ENCODE assay signal across 1 cellular context in genomic region chr3:44861412-44862220, GRCh38.
TF ChIP-seq lines count a peak whose summit lies in the region.

TMEM42 (plus strand) TSS chr3:44861912; CDS start chr3:44861925, 13 bp downstream.

TF ChIP-seq in HepG2, 621 proteins besides CTCF, POLR2A, EP300 and RAD21 (continued from another document and continues in another):
- TF ChIP-seq ZHX2 (IDR thresholded peaks at IDR 0.05; ENCODE audit: low read depth) = 0 out of 2 replicates have a peak, but pooled peaks have one; percentile 20
- no peak for TF ChIP-seq ZHX2 (CRISPR knock-in tag; IDR thresholded peaks at IDR 0.05; ENCODE audit: borderline replicate concordance)
- no peak; the same call in 1 of the 2 replicates for TF ChIP-seq MEIS2 (CRISPR knock-in tag; IDR thresholded peaks at IDR 0.05)
- TF ChIP-seq CCDC6 (CRISPR knock-in tag; IDR thresholded peaks at IDR 0.05) = peak; percentile 71; the same call in 1 of the 2 replicates
- TF ChIP-seq ZNF598 (CRISPR knock-in tag; IDR thresholded peaks at IDR 0.05; ENCODE audit: borderline replicate concordance) = no peak
- TF ChIP-seq MXI1 (IDR thresholded peaks at IDR 0.05; ENCODE audit: borderline replicate concordance, low read depth, low read length) = no peak; the same call in 2 of the 3 replicates
- no peak for TF ChIP-seq CHCHD3 (CRISPR knock-in tag; IDR thresholded peaks at IDR 0.05)
- peak; percentile 60; the same call in 1 of the 2 replicates for TF ChIP-seq IKZF5 (CRISPR knock-in tag; IDR thresholded peaks at IDR 0.05)
- TF ChIP-seq SAP130 (CRISPR knock-in tag; IDR thresholded peaks at IDR 0.05; ENCODE audit: low read depth) = peak; percentile 55
- TF ChIP-seq RARG (CRISPR knock-in tag; IDR thresholded peaks at IDR 0.05; ENCODE audit: low read depth) = no peak
- no peak for TF ChIP-seq ZNF7 (CRISPR knock-in tag; IDR thresholded peaks at IDR 0.05)
- TF ChIP-seq ZNF431 (CRISPR knock-in tag; IDR thresholded peaks at IDR 0.05; ENCODE audit: borderline replicate concordance, low read depth) = peak; percentile 56; the same call in 1 of the 2 replicates
- TF ChIP-seq PHF20 (CRISPR knock-in tag; IDR thresholded peaks at IDR 0.05) = peak; percentile 71; the same call in 1 of the 2 replicates
- no peak for TF ChIP-seq AFF4 (CRISPR knock-in tag; IDR thresholded peaks at IDR 0.05)
- peak; percentile 20; the same call in 1 of the 2 replicates for TF ChIP-seq MED1 (CRISPR knock-in tag; IDR thresholded peaks at IDR 0.05)
- TF ChIP-seq THAP8 (CRISPR knock-in tag; IDR thresholded peaks at IDR 0.05; ENCODE audit: borderline replicate concordance) = no peak
- TF ChIP-seq ZNF83 (CRISPR knock-in tag; IDR thresholded peaks at IDR 0.05; ENCODE audit: borderline replicate concordance) = no peak
- 0 out of 2 replicates have a peak, but pooled peaks have one; percentile 18 for TF ChIP-seq JUND (CRISPR knock-in tag; IDR thresholded peaks at IDR 0.05)
- TF ChIP-seq SP2 (CRISPR knock-in tag; IDR thresholded peaks at IDR 0.05) = no peak; the same call in 1 of the 2 replicates
- peak; percentile 53; the same call in 1 of the 2 replicates for TF ChIP-seq ZNF430 (CRISPR knock-in tag; IDR thresholded peaks at IDR 0.05)
- peak; percentile 50; the same call in 1 of the 2 replicates for TF ChIP-seq IRX3 (CRISPR knock-in tag; IDR thresholded peaks at IDR 0.05; ENCODE audit: borderline replicate concordance, low read depth)
- TF ChIP-seq HOMEZ (CRISPR knock-in tag; IDR thresholded peaks at IDR 0.05; ENCODE audit: low read depth) = no peak
- TF ChIP-seq LCORL (IDR thresholded peaks at IDR 0.05) = no peak
- no peak for TF ChIP-seq LCORL (CRISPR knock-in tag; IDR thresholded peaks at IDR 0.05)
- peak; percentile 79; the same call in 1 of the 2 replicates for TF ChIP-seq TBX2 (CRISPR knock-in tag; IDR thresholded peaks at IDR 0.05; ENCODE audit: borderline replicate concordance)
- no peak for TF ChIP-seq ZNF318 (CRISPR knock-in tag; IDR thresholded peaks at IDR 0.05)
- TF ChIP-seq MXD1 (CRISPR knock-in tag; IDR thresholded peaks at IDR 0.05) = peak; percentile 57
